In the genomic region with DNA sequence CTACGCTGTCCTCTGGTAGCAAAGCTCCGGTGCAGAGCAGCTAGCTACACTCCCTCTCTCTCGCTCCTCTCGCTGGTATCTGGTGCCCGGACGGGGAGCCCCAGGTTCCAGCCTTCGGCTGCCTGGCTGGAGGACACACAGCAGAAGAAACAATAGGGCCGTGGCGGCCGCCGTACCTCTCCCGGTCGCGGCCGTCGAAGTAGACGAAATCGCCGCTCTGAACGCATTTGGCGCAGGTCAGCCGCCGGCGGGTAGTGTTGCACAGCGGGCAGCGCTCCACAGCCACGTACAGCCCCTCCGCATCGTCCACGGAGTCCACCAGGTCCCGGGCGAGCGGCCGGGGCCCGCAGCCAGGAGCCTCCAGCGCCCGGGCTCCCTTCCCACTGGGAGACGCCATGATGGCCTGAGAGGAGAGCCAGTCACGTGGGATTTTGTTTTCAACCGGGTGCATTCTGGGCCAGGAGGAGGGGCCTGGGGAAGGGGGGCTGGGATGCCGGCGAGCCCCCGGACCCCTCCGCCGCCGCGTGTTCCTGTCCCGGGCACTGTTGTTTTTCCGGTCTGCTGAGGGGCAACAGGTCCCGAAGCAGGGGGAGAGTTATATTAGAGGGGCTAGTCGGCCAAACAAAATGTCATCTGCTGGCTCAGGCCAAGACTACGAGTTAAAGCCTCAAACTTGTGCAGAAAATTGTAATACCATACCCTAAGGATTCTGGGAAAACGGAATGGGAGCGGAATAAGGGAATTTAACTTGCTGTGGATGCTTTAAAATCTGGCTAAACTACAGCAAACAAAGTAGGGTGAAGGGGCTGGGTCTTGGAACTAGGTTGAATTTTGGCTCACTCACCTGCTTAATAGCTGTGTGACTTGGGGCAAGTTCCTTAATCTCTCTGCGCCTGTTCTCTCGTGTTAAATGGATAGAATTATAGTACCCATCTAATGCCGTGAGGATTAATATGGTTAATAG, we compare ENCODE assay signal across 8 cellular contexts. TPM values are rescaled to one million over a fixed set of nuclear protein-coding genes. Genes with fewer than 3 reads are reported as not detected.
DNase-seq lines count a peak whose midpoint lies in the region; ATAC-seq and TF ChIP-seq lines count a peak whose summit lies in the region.

A gene with protein sequence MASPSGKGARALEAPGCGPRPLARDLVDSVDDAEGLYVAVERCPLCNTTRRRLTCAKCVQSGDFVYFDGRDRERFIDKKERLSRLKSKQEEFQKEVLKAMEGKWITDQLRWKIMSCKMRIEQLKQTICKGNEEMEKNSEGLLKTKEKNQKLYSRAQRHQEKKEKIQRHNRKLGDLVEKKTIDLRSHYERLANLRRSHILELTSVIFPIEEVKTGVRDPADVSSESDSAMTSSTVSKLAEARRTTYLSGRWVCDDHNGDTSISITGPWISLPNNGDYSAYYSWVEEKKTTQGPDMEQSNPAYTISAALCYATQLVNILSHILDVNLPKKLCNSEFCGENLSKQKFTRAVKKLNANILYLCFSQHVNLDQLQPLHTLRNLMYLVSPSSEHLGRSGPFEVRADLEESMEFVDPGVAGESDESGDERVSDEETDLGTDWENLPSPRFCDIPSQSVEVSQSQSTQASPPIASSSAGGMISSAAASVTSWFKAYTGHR (minus strand): TSS at position 405 of the 964 bp plus-strand sequence. CDS start 8 bp downstream, at position 397.

- peak; percentile 60 to 81 (median 67) for DNase-seq in CD8-positive, alpha-beta memory T cell
- peak; percentile 59 to 86 for DNase-seq in HL-60 (ENCODE audit: low read depth in 1 of 2, low spot score in 1 of 2)
- peak; percentile 30 for DNase-seq in NK-92 (lab: John Stamatoyannopoulos, UW; ENCODE audit: unreplicated experiment)
- peak; percentile 44 to 55 (median 52) for DNase-seq in activated CD8-positive, alpha-beta memory T cell treated with anti-CD3 and anti-CD28 coated beads for 48 hours (ENCODE audit: low read depth in 2 of 3, low spot score in 2 of 3)
- DNase-seq in endodermal cell: peak; percentile 95
- peak; percentile 73 to 80 for DNase-seq in mesothelial cell of epicardium (ENCODE audit: low spot score in 2 of 2, unreplicated experiment in 2 of 2)
- peak; percentile 53 to 54 for DNase-seq in stimulated activated CD8-positive, alpha-beta memory T cell treated with anti-CD3 and anti-CD28 coated beads, Interleukin-15, amount 100 ng/mL, for 4 hours (ENCODE audit: low read depth in 2 of 2)

- no peak for TF ChIP-seq CTCF in HL-60 (IDR thresholded peaks at IDR 0.05; ENCODE audit: insufficient read depth, low read length)
- TF ChIP-seq CTCF in endodermal cell (conservative IDR thresholded peaks at IDR 0.05): no peak
- TF ChIP-seq CTCF in mesothelial cell of epicardium (IDR thresholded peaks at IDR 0.05; ENCODE audit: unreplicated experiment): no peak

- peaks cover 0 to 13% (median 4%) of the 10 kb centered on the region in 3 donors for H3K36me3 Mint-ChIP-seq in CD8-positive, alpha-beta memory T cell
- no peaks in the 10 kb centered on the region for H3K36me3 Mint-ChIP-seq in endodermal cell (ENCODE audit: low read depth)
- H3K36me3 Mint-ChIP-seq in mesothelial cell of epicardium: no peaks in the 10 kb centered on the region

- peak within 1 kb of the TSS; percentile 77 to 96 (median 89) for H3K4me3 Mint-ChIP-seq in CD8-positive, alpha-beta memory T cell
- H3K4me3 Mint-ChIP-seq in endodermal cell (peak within 1 kb of the TSS; percentile 82), mesothelial cell of epicardium (peak within 1 kb of the TSS; percentile 89)

- CTCF ChIA-PET in CD8-positive, alpha-beta memory T cell (lab: Charles Lee): interaction anchor here (0.8 to 1.1 kb wide), 3 partner anchors 39 to 1978 kb away, joined by 3 read pairs; a partner anchor contains a TSS

- WGBS in endodermal cell (ENCODE audit: insufficient coverage in 1 of 2, insufficient read length in 1 of 2), 2 experiments: 0 to 4% methylated on average over 3 to 56 of the region's 57 CpGs

- H3K27me3 Mint-ChIP-seq in CD8-positive, alpha-beta memory T cell: peaks cover 9 to 11% of the 10 kb centered on the region in 2 donors
- H3K27me3 Mint-ChIP-seq in endodermal cell (ENCODE audit: insufficient read depth) (peaks cover 4% of the 10 kb centered on the region), mesothelial cell of epicardium (ENCODE audit: low read depth) (peaks cover 23% of the 10 kb centered on the region)

- no peaks in the 10 kb centered on the region for H3K9me3 ChIP-seq in CD8-positive, alpha-beta memory T cell (ENCODE audit: low read length)
- no peaks in the 10 kb centered on the region for H3K9me3 ChIP-seq in endodermal cell (ENCODE audit: control insufficient read depth, low read length)

- peak within 1 kb of the TSS; percentile 82 for H3K4me3 ChIP-seq in CD8-positive, alpha-beta memory T cell (ENCODE audit: low read length)
- H3K4me3 ChIP-seq in HL-60 (replicated peaks; ENCODE audit: insufficient read depth, low read length) (peak within 1 kb of the TSS; percentile 97), endodermal cell (ENCODE audit: low read length) (peak within 1 kb of the TSS; percentile 89)

- no peaks in the 10 kb centered on the region for H3K9me3 Mint-ChIP-seq in CD8-positive, alpha-beta memory T cell
- H3K9me3 Mint-ChIP-seq in endodermal cell: no peaks in the 10 kb centered on the region
- H3K9me3 Mint-ChIP-seq in mesothelial cell of epicardium: no peaks in the 10 kb centered on the region

- H3K27ac ChIP-seq in CD8-positive, alpha-beta memory T cell (ENCODE audit: low read depth, low read length): peak within 1 kb of the TSS; percentile 66
- peak within 1 kb of the TSS; percentile 76 for H3K27ac ChIP-seq in HL-60 (replicated peaks)
- peak within 1 kb of the TSS; percentile 61 for H3K27ac ChIP-seq in endodermal cell (ENCODE audit: low read depth, low read length)

- H3K36me3 ChIP-seq in CD8-positive, alpha-beta memory T cell (ENCODE audit: insufficient read depth, low read length): no peaks in the 10 kb centered on the region
- no peaks in the 10 kb centered on the region for H3K36me3 ChIP-seq in endodermal cell (ENCODE audit: control insufficient read depth, insufficient read depth, low read length)

- peak within 1 kb of the TSS; percentile 88 for H3K9ac ChIP-seq in endodermal cell (ENCODE audit: extremely low read depth, low read length, poor library complexity, severe bottlenecking)

- H3K4me1 ChIP-seq in CD8-positive, alpha-beta memory T cell (ENCODE audit: insufficient read depth, low read length): peaks cover 22% of the 10 kb centered on the region
- H3K4me1 ChIP-seq in endodermal cell (ENCODE audit: control insufficient read depth, insufficient read depth, low read length): no peaks in the 10 kb centered on the region

- H3K27ac Mint-ChIP-seq in CD8-positive, alpha-beta memory T cell: peak within 1 kb of the TSS; percentile 38 to 95 (median 86)
- H3K27ac Mint-ChIP-seq in endodermal cell: peak within 1 kb of the TSS; percentile 95
- H3K27ac Mint-ChIP-seq in mesothelial cell of epicardium: peak within 1 kb of the TSS; percentile 92

- peaks cover 38 to 52% (median 41%) of the 10 kb centered on the region in 3 donors for H3K4me1 Mint-ChIP-seq in CD8-positive, alpha-beta memory T cell
- H3K4me1 Mint-ChIP-seq in endodermal cell: peaks cover 25% of the 10 kb centered on the region
- H3K4me1 Mint-ChIP-seq in mesothelial cell of epicardium: peaks cover 31% of the 10 kb centered on the region

- no peaks in the 10 kb centered on the region for H3K27me3 ChIP-seq in CD8-positive, alpha-beta memory T cell (ENCODE audit: insufficient read depth, low read length, poor library complexity, severe bottlenecking)
- H3K27me3 ChIP-seq in HL-60 (ENCODE audit: insufficient read depth, poor library complexity, severe bottlenecking) (no peaks in the 10 kb centered on the region), endodermal cell (ENCODE audit: control insufficient read depth, insufficient read depth, low read length, poor library complexity, severe bottlenecking) (no peaks in the 10 kb centered on the region)

- POLR2A ChIA-PET in CD8-positive, alpha-beta memory T cell (lab: Charles Lee): no interaction called here

- ATAC-seq in GM19455 (IDR thresholded peaks at IDR 0.05; ENCODE audit: unreplicated experiment): peak; percentile 98

RNA-seq across cellular contexts. Expression of the gene that starts here (rescaled TPM):
- total RNA-seq in CD8-positive, alpha-beta memory T cell: 1 to 10 TPM; 7.7 to 8.2 TPM
- polyA plus RNA-seq in CD8-positive, alpha-beta memory T cell: 7.3 TPM
- total RNA-seq in endodermal cell: 10 to 100 TPM; 11.0 to 12.9 TPM
- polyA plus RNA-seq in endodermal cell (2013, experiment 1 of 2): 10.8 TPM
- polyA plus RNA-seq in endodermal cell (2013, experiment 2 of 2): 9.4 TPM
- 16.6 to 17.1 TPM (median 17.0 TPM) in 3 replicates for total RNA-seq in mesothelial cell of epicardium

Comparison
In these comparisons a context has a peak if more than half of its experiments do, and no peak if none do; other contexts are left out.
1. Peak in every context shown above with its lines: DNase-seq, ATAC-seq, H3K4me3 ChIP-seq and H3K27ac ChIP-seq.
2. DNase-seq: peak in every context shown above with its lines; median percentile 95 in endodermal cell; 76 in mesothelial cell of epicardium; 72 in HL-60; 67 in CD8-positive, alpha-beta memory T cell; 54 in stimulated activated CD8-positive, alpha-beta memory T cell treated with anti-CD3 and anti-CD28 coated beads, Interleukin-15, amount 100 ng/mL, for 4 hours; 52 in activated CD8-positive, alpha-beta memory T cell treated with anti-CD3 and anti-CD28 coated beads for 48 hours; 30 in NK-92.